In the genomic region with DNA sequence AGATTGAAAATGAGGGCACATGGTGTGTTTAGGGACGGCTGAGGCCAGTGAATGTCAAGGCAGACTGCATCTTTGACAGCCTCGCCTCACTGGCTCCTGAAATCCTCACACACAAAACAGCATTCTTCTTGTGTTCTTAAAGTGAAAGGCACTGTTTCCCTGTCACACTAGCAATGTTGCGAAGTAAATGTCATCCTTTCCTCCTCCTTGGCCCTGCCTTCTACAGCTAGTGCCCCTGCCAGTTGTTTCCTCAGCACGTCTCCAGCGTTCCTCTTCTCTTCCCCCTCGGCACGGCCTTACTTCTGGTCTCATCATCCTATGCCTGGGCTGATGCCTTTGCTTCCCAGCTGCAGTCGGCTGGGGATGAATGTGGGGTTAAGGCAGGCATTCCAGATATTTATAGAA, we compare ENCODE assay signal across 11 cellular contexts.
A peak's percentile ranks its signal among the peaks of the same experiment; 100 is the strongest.
DNase-seq lines count a peak whose midpoint lies in the region; ATAC-seq and TF ChIP-seq lines count a peak whose summit lies in the region.
"Had no signal": no experiment of that assay in that cellular context is flagged by ENCODE, and none has a peak within 500 bp of the region (broad histone marks: within the 10 kb centered on the region; RNA-seq: fewer than 3 reads in every experiment).

No MANE protein-coding gene starts in this region.

- CTCF ChIA-PET in RWPE1 (lab: Yijun Ruan, JAX) = no interaction called here

- no peak for TF ChIP-seq CTCF in choroid plexus epithelial cell (conservative IDR thresholded peaks at IDR 0.05; ENCODE audit: low read depth, low read length)
- TF ChIP-seq CTCF in RWPE1 (conservative IDR thresholded peaks at IDR 0.05; ENCODE audit: low read depth) = no peak

- ATAC-seq in GM18867 (IDR thresholded peaks at IDR 0.05; ENCODE audit: unreplicated experiment) (peak; percentile 50), esophagus mucosa (no peak)
- ATAC-seq: activated T-helper 17 cell treated with anti-CD3 and anti-CD28 coated beads, Interleukin-2, amount 50 U/mL, for 72 hours had no signal

- H3K4me3 ChIP-seq in choroid plexus epithelial cell (ENCODE audit: low read depth, low read length) = no peak overlapping the region
- H3K4me3 ChIP-seq in skin epidermis = no peak overlapping the region

- POLR2A ChIA-PET in RWPE1 (lab: Yijun Ruan, JAX; ENCODE audit: low non-redundant PET) = no interaction called here

- DNase-seq in choroid plexus epithelial cell (ENCODE audit: low read depth) (peak; percentile 65), left kidney (ENCODE audit: low read depth, low spot score) (peak; percentile 60), NCI-H748 treated with DMSO at 0.1 percent for 48 hours (lab: John Stamatoyannopoulos, UW) (no peak), RWPE1 (ENCODE audit: low spot score) (no peak)
- DNase-seq in activated naive CD4-positive, alpha-beta T cell (lab: John Stamatoyannopoulos, UW) = no peak
- DNase-seq: NCI-H510A, T-helper 9 cell had no signal

- H3K27ac ChIP-seq in skin epidermis (peak overlapping the region in 15 of 21 experiments; percentile 17 to 76 (median 54)), RWPE1 (no peak overlapping the region)

Comparison
In these comparisons a context has a peak if more than half of its experiments do, and no peak if none do; other contexts are left out.
1. DNase-seq: peak in choroid plexus epithelial cell (single experiment) and left kidney (single experiment); none in NCI-H748 treated with DMSO at 0.1 percent for 48 hours (single experiment), RWPE1 (single experiment) and activated naive CD4-positive, alpha-beta T cell (0 of 4).